Comparison of ENCODE assay signal across 9 cellular contexts in the genomic region with DNA sequence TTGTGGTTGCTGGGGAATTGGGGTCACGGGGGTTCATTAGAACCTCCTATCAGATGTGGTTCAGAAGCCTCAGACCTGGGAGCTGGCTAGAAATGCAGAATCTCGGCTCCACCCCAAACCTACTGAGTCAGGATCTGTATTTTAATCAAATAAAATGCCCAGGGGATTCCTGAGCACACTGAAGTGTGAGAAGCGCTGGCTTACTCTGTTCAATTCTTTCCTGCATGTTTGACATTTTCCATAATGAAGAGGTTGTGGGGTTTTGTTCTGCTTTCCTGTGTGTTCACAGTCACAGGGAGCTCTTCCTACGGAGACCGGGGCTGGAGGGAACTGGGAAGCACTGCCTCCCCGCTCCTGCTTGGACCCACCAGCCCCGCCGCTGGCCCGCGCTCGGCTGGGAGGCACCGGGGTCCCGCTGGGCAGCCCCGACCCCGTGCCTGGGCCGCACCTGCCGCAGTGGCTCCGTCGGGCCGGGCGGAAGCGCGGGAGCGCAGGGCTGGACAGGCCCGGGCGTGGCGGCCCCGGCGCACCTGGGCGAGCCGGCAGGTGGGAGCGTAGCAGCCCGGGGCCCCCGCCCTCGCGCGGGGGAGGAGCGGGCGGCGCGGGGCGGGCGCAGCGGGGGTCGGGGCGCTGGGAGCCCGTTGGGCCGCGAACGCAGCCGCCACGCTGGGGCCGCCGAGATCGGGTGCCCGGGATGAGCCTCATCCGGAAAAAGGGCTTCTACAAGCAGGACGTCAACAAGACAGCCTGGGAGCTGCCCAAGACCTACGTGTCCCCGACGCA. TPM values are rescaled to one million over a fixed set of nuclear protein-coding genes. Genes with fewer than 3 reads are reported as not detected.
DNase-seq lines count a peak whose midpoint lies in the region; ATAC-seq, FAIRE-seq and TF ChIP-seq lines count a peak whose summit lies in the region.
"Had no signal": no experiment of that assay in that cellular context is flagged by ENCODE, and none has a peak within 500 bp of the region (broad histone marks: within the 10 kb centered on the region; RNA-seq: fewer than 3 reads in every experiment).

A gene (plus strand): TSS at position 625 of the 783 bp plus-strand sequence. CDS start 70 bp downstream, at position 695.

- H2AFZ ChIP-seq in SK-N-SH (ENCODE audit: low read depth), result peak within 1 kb of the TSS; percentile 89

- FAIRE-seq in frontal cortex (lab: Jason Lieb, UNC), result no peak
- FAIRE-seq: G401.6 had no signal

- H3K9me3 ChIP-seq in SK-N-SH (no peaks in the 10 kb centered on the region), mononuclear cell (ENCODE audit: low read depth, low read length) (no peaks in the 10 kb centered on the region), tibial nerve (no peaks in the 10 kb centered on the region)

- no peak within 1 kb of the TSS for H3K9ac ChIP-seq in SK-N-SH

- H3K9me2 ChIP-seq in SK-N-SH, result no peaks in the 10 kb centered on the region

- no peak for TF ChIP-seq EP300 in SK-N-SH (IDR thresholded peaks at IDR 0.05; ENCODE audit: borderline replicate concordance in 1 of 2, low read depth in 1 of 2, low read length in 1 of 2)
- TF ChIP-seq EP300 in tibial nerve (IDR thresholded peaks at IDR 0.05), result no peak

- H3K27me3 ChIP-seq in SK-N-SH (ENCODE audit: insufficient read depth) (no peaks in the 10 kb centered on the region), mononuclear cell (ENCODE audit: insufficient read depth, low read length) (no peaks in the 10 kb centered on the region), tibial nerve (peaks cover 0 to 3% of the 10 kb centered on the region in 2 donors)

- no peak for TF ChIP-seq CTCF in SK-N-SH (IDR thresholded peaks at IDR 0.05)
- no peak for TF ChIP-seq CTCF in coronary artery (IDR thresholded peaks at IDR 0.05)
- no peak for TF ChIP-seq CTCF in tibial nerve (IDR thresholded peaks at IDR 0.05)

- CTCF ChIA-PET in SK-N-SH (lab: Yijun Ruan, JAX), result interaction anchor here (0.8 to 1.9 kb wide), 3 partner anchors 35 to 172 kb away, joined by 3 to 7 read pairs (median 4); no protein-coding TSS in a partner anchor

- TF ChIP-seq RAD21 in SK-N-SH (IDR thresholded peaks at IDR 0.05; ENCODE audit: low read length), result no peak

- POLR2A ChIA-PET in SK-N-SH (lab: Yijun Ruan, JAX), result no interaction called here

- no peaks in the 10 kb centered on the region for H4K20me1 ChIP-seq in SK-N-SH (ENCODE audit: insufficient read depth)

- H3K4me3 ChIP-seq in SK-N-SH (ENCODE audit: low read depth in 2 of 2, low read length in 1 of 2) (no peak within 1 kb of the TSS), coronary artery (peak within 1 kb of the TSS; percentile 60), mononuclear cell (ENCODE audit: low read length) (peak within 1 kb of the TSS; percentile 42), tibial nerve (peak within 1 kb of the TSS; percentile 24 to 60 (median 42))

- H3K79me2 ChIP-seq in SK-N-SH (ENCODE audit: insufficient read depth), result no peaks in the 10 kb centered on the region

- H3K4me2 ChIP-seq in SK-N-SH, result peak within 1 kb of the TSS; percentile 34

- H3K4me1 ChIP-seq in SK-N-SH (ENCODE audit: control insufficient read depth in 1 of 2, insufficient read depth in 2 of 2, low read depth in 1 of 2, low read length in 1 of 2) (peaks cover 17 to 42% of the 10 kb centered on the region in 2 experiments), mononuclear cell (ENCODE audit: insufficient read depth, low read length) (peaks cover 69% of the 10 kb centered on the region), tibial nerve (peaks cover 0 to 27% (median 17%) of the 10 kb centered on the region in 4 donors)

- TF ChIP-seq POLR2A in tibial nerve (IDR thresholded peaks at IDR 0.05), result no peak

- no peaks in the 10 kb centered on the region for H3F3A ChIP-seq in SK-N-SH (replicated peaks; ENCODE audit: insufficient read depth)

- 90% methylated on average over 36 of the region's 61 CpGs for WGBS in SK-N-SH (ENCODE audit: low lambda C conversion rate)
- WGBS in tibial nerve, 2 donors, result 10% methylated on average over 23 to 30 of the region's 61 CpGs

- peak within 1 kb of the TSS; percentile 50 to 98; a peak in 3 of 4 replicates for H3K27ac ChIP-seq in SK-N-SH (ENCODE audit: low read depth in 2 of 2, low read length in 1 of 2)
- H3K27ac ChIP-seq in coronary artery, result peak within 1 kb of the TSS in 1 of 2 donors; percentile 26
- peak within 1 kb of the TSS in 3 of 4 donors; percentile 31 to 81 (median 45) for H3K27ac ChIP-seq in tibial nerve

- no peak for ATAC-seq in SK-N-SH treated with all-trans-retinoic acid at 6 μM for 48 hours

- H3K36me3 ChIP-seq in SK-N-SH (replicated peaks in 1 of 2; ENCODE audit: control insufficient read depth in 1 of 2, insufficient read depth in 2 of 2, low read length in 1 of 2) (no peaks in the 10 kb centered on the region), tibial nerve (no peaks in the 10 kb centered on the region)

- DNase-seq in SK-N-SH, result no peak
- DNase-seq in SW480 (ENCODE audit: low spot score), result peak; percentile 46
- no peak for DNase-seq in coronary artery (ENCODE audit: low spot score)
- DNase-seq in tibial nerve (ENCODE audit: low spot score in 2 of 2), result no peak
- DNase-seq in frontal cortex (ENCODE audit: low spot score in 2 of 2), result no peak
- DNase-seq in activated gamma-delta T cell treated with Interleukin-2 at 50 U/mL for 16 hours, result no peak

TF ChIP-seq in SK-N-SH, 30 proteins besides CTCF, POLR2A, EP300 and RAD21:
- TF ChIP-seq FOXJ3 (CRISPR knock-in tag; IDR thresholded peaks at IDR 0.05) (no peak), CHD2 (IDR thresholded peaks at IDR 0.05; ENCODE audit: low read length, partially characterized antibody) (no peak), NRF1 (IDR thresholded peaks at IDR 0.05; ENCODE audit: low read depth, low read length) (no peak), TAF1 (IDR thresholded peaks at IDR 0.05; ENCODE audit: borderline replicate concordance, low read depth, low read length) (no peak), SIN3A (IDR thresholded peaks at IDR 0.05; ENCODE audit: borderline replicate concordance, low read depth, low read length) (no peak), MEF2A (IDR thresholded peaks at IDR 0.05; ENCODE audit: borderline replicate concordance, low read depth) (no peak)
- TF ChIP-seq, protein P1, sequence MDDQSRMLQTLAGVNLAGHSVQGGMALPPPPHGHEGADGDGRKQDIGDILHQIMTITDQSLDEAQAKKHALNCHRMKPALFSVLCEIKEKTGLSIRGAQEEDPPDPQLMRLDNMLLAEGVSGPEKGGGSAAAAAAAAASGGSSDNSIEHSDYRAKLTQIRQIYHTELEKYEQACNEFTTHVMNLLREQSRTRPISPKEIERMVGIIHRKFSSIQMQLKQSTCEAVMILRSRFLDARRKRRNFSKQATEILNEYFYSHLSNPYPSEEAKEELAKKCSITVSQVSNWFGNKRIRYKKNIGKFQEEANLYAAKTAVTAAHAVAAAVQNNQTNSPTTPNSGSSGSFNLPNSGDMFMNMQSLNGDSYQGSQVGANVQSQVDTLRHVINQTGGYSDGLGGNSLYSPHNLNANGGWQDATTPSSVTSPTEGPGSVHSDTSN (IDR thresholded peaks at IDR 0.05), result no peak

TF ChIP-seq in SK-N-SH treated with all-trans-retinoic acid at 6 μM for 48 hours, 23 proteins besides CTCF, POLR2A, EP300 and RAD21:
- no peak for TF ChIP-seq ZNF565 (CRISPR knock-in tag; conservative IDR thresholded peaks at IDR 0.05; ENCODE audit: low read depth)
TF ChIP-seq in SK-N-SH treated with all-trans-retinoic acid at 6 μM for 48 hours: peak in this region for 0.

RNA-seq across cellular contexts. Expression of the gene that starts here (rescaled TPM):
- polyA plus RNA-seq in SK-N-SH (2012; rRNA removed), result 1.9 and 2.3 TPM in 2 replicates
- 0.18 and 0.38 TPM in 2 replicates for polyA plus RNA-seq in SK-N-SH (2012; cell fraction: cytosol; rRNA removed)
- polyA plus RNA-seq in SK-N-SH (2012; cell fraction: nucleus; rRNA removed), result 20.1 and 21.4 TPM in 2 replicates
- total RNA-seq in mononuclear cell, result 16.9 TPM
- 10 to 100 TPM in 2 of 4 donors, 1 to 10 TPM in 2; 2.7 to 11.7 (median 7.2) TPM for total RNA-seq in tibial nerve
- total RNA-seq in frontal cortex, result 1.2 TPM

Comparison
In these comparisons a context has a peak if more than half of its experiments do, and no peak if none do; other contexts are left out.
1. H3K4me3 ChIP-seq: peak in coronary artery (single experiment), mononuclear cell (single experiment) and tibial nerve (4 of 4); none in SK-N-SH (0 of 2).